Comparison of ENCODE assay signal across 8 cellular contexts in the genomic region with DNA sequence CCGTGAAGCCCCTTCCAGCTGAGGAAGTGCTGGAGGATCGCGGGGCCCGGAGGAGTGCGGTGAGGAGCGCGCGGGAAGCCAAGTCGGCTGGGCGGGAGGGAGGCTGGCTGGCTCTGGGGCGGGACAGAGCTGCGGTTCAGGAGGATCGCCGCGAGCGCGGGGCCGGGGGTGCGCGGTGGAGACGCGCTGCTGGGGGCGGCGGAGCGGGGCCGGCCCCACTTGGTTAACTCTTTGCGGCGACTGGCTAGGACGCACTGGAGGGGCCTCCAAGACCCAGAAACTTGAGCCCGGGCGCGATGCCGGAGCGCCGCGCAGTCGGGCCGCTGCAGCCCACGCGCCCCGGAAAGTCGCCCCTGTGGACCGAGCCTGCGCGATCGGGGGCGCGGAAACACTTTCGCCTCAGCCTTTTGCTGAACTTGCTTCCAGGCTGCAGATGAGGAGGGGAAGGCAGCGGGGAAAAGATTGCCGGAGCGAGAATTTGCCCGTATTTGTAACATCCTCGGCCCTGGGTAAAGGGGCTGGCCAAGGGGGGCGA. TPM values are rescaled to one million over a fixed set of nuclear protein-coding genes. Genes with fewer than 3 reads are reported as not detected.
DNase-seq lines count a peak whose midpoint lies in the region; ATAC-seq and TF ChIP-seq lines count a peak whose summit lies in the region.

No MANE protein-coding gene starts in this region.

- peaks cover 20% of the 10 kb centered on the region for H3K4me1 Mint-ChIP-seq in activated CD8-positive, alpha-beta memory T cell treated with anti-CD3 and anti-CD28 coated beads, Interleukin-2, amount 10 ng/mL, durations not matched to agents 7 days and 5 days
- peaks cover 9 to 22% (median 16%) of the 10 kb centered on the region in 3 donors for H3K4me1 Mint-ChIP-seq in T-cell
- H3K4me1 Mint-ChIP-seq in type B pancreatic cell (ENCODE audit: unreplicated experiment) = peaks cover 22% of the 10 kb centered on the region

- POLR2A ChIA-PET in T-cell (lab: Charles Lee) = interaction anchor here in 1 of 2 donors (0.5 kb wide), 1 partner anchor 644 kb away, joined by 3 read pairs; no protein-coding TSS in a partner anchor

- H3K27ac Mint-ChIP-seq in activated CD8-positive, alpha-beta memory T cell treated with anti-CD3 and anti-CD28 coated beads, Interleukin-2, amount 10 ng/mL, durations not matched to agents 7 days and 5 days = no peak overlapping the region
- H3K27ac Mint-ChIP-seq in T-cell (no peak overlapping the region), type B pancreatic cell (peak overlapping the region; percentile 79)

- peaks cover 30% of the 10 kb centered on the region for H3K4me1 ChIP-seq in mononuclear cell (ENCODE audit: insufficient read depth, low read length)

- H3K4me3 ChIP-seq in epithelial cell of proximal tubule (ENCODE audit: low read depth, low read length) = peak overlapping the region; percentile 64
- peak overlapping the region; percentile 50 for H3K4me3 ChIP-seq in mononuclear cell (ENCODE audit: low read length)

- no peaks in the 10 kb centered on the region for H3K9me3 ChIP-seq in mononuclear cell (ENCODE audit: low read depth, low read length)

- TF ChIP-seq CTCF in epithelial cell of proximal tubule (conservative IDR thresholded peaks at IDR 0.05; ENCODE audit: low read depth, low read length) = no peak
- no peak for TF ChIP-seq CTCF in type B pancreatic cell (conservative IDR thresholded peaks at IDR 0.05)

- CTCF ChIA-PET in activated CD8-positive, alpha-beta memory T cell treated with anti-CD3 and anti-CD28 coated beads, Interleukin-2, amount 10 ng/mL, durations not matched to agents 7 days and 5 days (lab: Charles Lee) = no interaction called here
- CTCF ChIA-PET in T-cell (lab: Charles Lee) = no interaction called here

- peaks cover 70% of the 10 kb centered on the region for H3K27me3 Mint-ChIP-seq in activated CD8-positive, alpha-beta memory T cell treated with anti-CD3 and anti-CD28 coated beads, Interleukin-2, amount 10 ng/mL, durations not matched to agents 7 days and 5 days
- peaks cover 34 to 54% of the 10 kb centered on the region in 2 donors for H3K27me3 Mint-ChIP-seq in T-cell
- H3K27me3 Mint-ChIP-seq in type B pancreatic cell = peaks cover 31% of the 10 kb centered on the region

- peaks cover 10% of the 10 kb centered on the region for H3K27me3 ChIP-seq in mononuclear cell (ENCODE audit: insufficient read depth, low read length)

- H3K4me3 Mint-ChIP-seq in activated CD8-positive, alpha-beta memory T cell treated with anti-CD3 and anti-CD28 coated beads, Interleukin-2, amount 10 ng/mL, durations not matched to agents 7 days and 5 days = peak overlapping the region; percentile 73
- H3K4me3 Mint-ChIP-seq in T-cell = peak overlapping the region; percentile 70 to 79 (median 76)
- peak overlapping the region; percentile 96 for H3K4me3 Mint-ChIP-seq in type B pancreatic cell

- H3K36me3 Mint-ChIP-seq in activated CD8-positive, alpha-beta memory T cell treated with anti-CD3 and anti-CD28 coated beads, Interleukin-2, amount 10 ng/mL, durations not matched to agents 7 days and 5 days = no peaks in the 10 kb centered on the region
- H3K36me3 Mint-ChIP-seq in T-cell = no peaks in the 10 kb centered on the region
- no peaks in the 10 kb centered on the region for H3K36me3 Mint-ChIP-seq in type B pancreatic cell

- DNase-seq in activated CD8-positive, alpha-beta memory T cell treated with anti-CD3 and anti-CD28 coated beads, Interleukin-2, amount 10 ng/mL, durations not matched to agents 7 days and 5 days = no peak
- DNase-seq in activated CD8-positive, alpha-beta memory T cell treated with anti-CD3 and anti-CD28 coated beads, Interleukin-2, amount 50 U/mL, for 4 hours = no peak
- DNase-seq in T-cell (peak in 1 of 34 experiments; percentile 2), epithelial cell of proximal tubule (ENCODE audit: low read depth) (no peak), type B pancreatic cell (ENCODE audit: extremely low spot score, unreplicated experiment) (peak; percentile 74)

- H3K9me3 Mint-ChIP-seq in activated CD8-positive, alpha-beta memory T cell treated with anti-CD3 and anti-CD28 coated beads, Interleukin-2, amount 10 ng/mL, durations not matched to agents 7 days and 5 days (ENCODE audit: low read depth) = no peaks in the 10 kb centered on the region
- no peaks in the 10 kb centered on the region for H3K9me3 Mint-ChIP-seq in T-cell
- no peaks in the 10 kb centered on the region for H3K9me3 Mint-ChIP-seq in type B pancreatic cell

- ATAC-seq in activated CD8-positive, alpha-beta memory T cell treated with anti-CD3 and anti-CD28 coated beads, Interleukin-2, amount 10 ng/mL, durations not matched to agents 7 days and 5 days = peak; percentile 70
- ATAC-seq in HG02798 (IDR thresholded peaks at IDR 0.05; ENCODE audit: poor library complexity, unreplicated experiment) (peak; percentile 30), T-cell (replicated peaks in 1 of 4) (peak in 3 of 4 experiments; percentile 20 to 31 (median 23)), HG03196 (IDR thresholded peaks at IDR 0.05; ENCODE audit: unreplicated experiment) (no peak)

RNA-seq across cellular contexts. Expression of gene CYBRD1, which starts 0.6 kb away (rescaled TPM):
- 1 to 10 TPM in 1 of 2 experiments, under 1 TPM in 1; 0.44 to 4.6 TPM for total RNA-seq in activated CD8-positive, alpha-beta memory T cell treated with anti-CD3 and anti-CD28 coated beads, Interleukin-2, amount 10 ng/mL, durations not matched to agents 7 days and 5 days
- 1 to 10 TPM in 3 of 5 donors, under 1 TPM in 2; 0.23 to 1.8 (median 1.0) TPM for total RNA-seq in T-cell
- 2.5 and 5.1 TPM in 2 replicates for total RNA-seq in epithelial cell of proximal tubule
- total RNA-seq in mononuclear cell = 7.5 TPM
- 12.9 and 21.1 TPM in 2 replicates for total RNA-seq in type B pancreatic cell (ENCODE audit: low replicate concordance)
